ENCODE assay signal across 35 cellular contexts in the genomic region with DNA sequence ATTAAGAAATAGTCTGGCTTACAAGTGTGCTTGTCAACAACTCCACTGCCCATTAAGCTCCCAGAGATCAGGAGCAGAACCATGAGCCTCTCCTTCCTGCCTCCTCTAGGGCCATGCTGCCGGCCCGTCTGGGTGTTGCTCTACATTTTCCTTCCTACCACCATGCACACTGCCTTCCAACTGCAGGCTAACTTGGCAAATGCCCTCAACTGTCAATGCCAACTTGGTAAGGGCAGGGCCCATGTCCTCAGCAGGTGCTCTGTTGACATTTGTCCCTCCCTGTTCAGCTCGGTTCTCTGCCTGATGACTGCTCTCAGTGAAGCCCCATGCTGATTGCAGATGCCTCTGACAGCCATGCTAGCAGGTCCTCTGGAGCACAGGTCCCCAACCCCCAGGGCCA.
"Had no signal": no experiment of that assay in that cellular context is flagged by ENCODE, and none has a peak within 500 bp of the region (broad histone marks: within the 10 kb centered on the region; RNA-seq: fewer than 3 reads in every experiment).

No MANE protein-coding gene starts in this region.

- H3K9me3 Mint-ChIP-seq: activated B cell treated with CpG ODN at 0.5 μM for 24 hours; activated CD4-positive, alpha-beta memory T cell treated with anti-CD3 and anti-CD28 coated beads for 36 hours; activated naive CD4-positive, alpha-beta T cell treated with anti-CD3 and anti-CD28 coated beads for 36 hours; activated naive CD4-positive, alpha-beta T cell treated with anti-CD3 and anti-CD28 coated beads, Interleukin-2, amount 50 U/mL, for 72 hours; activated T-cell treated with anti-CD3 and anti-CD28 coated beads, Interleukin-2, amount 50 U/mL, for 4 hours; activated T-helper 1 cell treated with anti-CD3 and anti-CD28 coated beads, Interleukin-12 subunit alpha, Interleukin-12 subunit beta, Interleukin-2, Interleukin-4 antibody, amounts not matched to agents 30 ng/mL and 10 ng/mL and 1 ng/mL, durations not matched to agents 14 hours and 24 hours and 36 hours; T-helper 1 cell treated with Interleukin-12 subunit alpha and Interleukin-12 subunit beta and Interleukin-4 antibody, amounts not matched to agents 30 μg/mL and 1 μg/mL, for 36 hours had no signal

- DNase-seq: activated B cell treated with CpG ODN at 0.5 μM for 24 hours; activated CD4-positive, alpha-beta memory T cell treated with anti-CD3 and anti-CD28 coated beads for 36 hours; activated CD4-positive, alpha-beta T cell treated with anti-CD3 and anti-CD28 coated beads for 4 hours; activated CD4-positive, alpha-beta T cell treated with anti-CD3 and anti-CD28 coated beads, Interleukin-2, amount 50 U/mL, for 1 hour; activated CD4-positive, CD25-positive, alpha-beta regulatory T cell treated with anti-CD3 and anti-CD28 coated beads, Interleukin-2, amount 50 U/mL, for 72 hours; activated CD8-positive, alpha-beta memory T cell treated with anti-CD3 and anti-CD28 coated beads, Interleukin-2, amount 50 U/mL, for 4 hours; activated gamma-delta T cell treated with Interleukin-2 at 50 U/mL for 16 hours; activated naive CD4-positive, alpha-beta T cell treated with anti-CD3 and anti-CD28 coated beads for 36 hours; activated T-cell treated with anti-CD3 and anti-CD28 coated beads for 4 hours; activated T-cell treated with anti-CD3 and anti-CD28 coated beads, Interleukin-2, amount 50 U/mL, for 4 hours; adrenal gland; Kasumi-1; KG1; MG63; MV-4-11; NCI-H1092; NCI-H1417; NCI-H146; NCI-H187; NCI-H2029 treated with DMSO at 0.1 percent for 48 hours; NCI-H2107; NCI-H2171; NCI-H2227 treated with DMSO at 0.1 percent for 48 hours; NCI-H510A treated with DMSO at 0.1 percent for 48 hours; NCI-H526 treated with DMSO at 0.1 percent for 48 hours; NK-92 treated with Interleukin-12 subunit alpha and Interleukin-12 subunit beta, amount 100 ng/mL, for 24 hours; PC-3; Peyer's patch; RPMI8226 had no signal

- H3K4me1 Mint-ChIP-seq: activated B cell treated with CpG ODN at 0.5 μM for 24 hours had no signal

- H3K27ac Mint-ChIP-seq: activated B cell treated with CpG ODN at 0.5 μM for 24 hours; activated CD4-positive, alpha-beta memory T cell treated with anti-CD3 and anti-CD28 coated beads for 36 hours; activated naive CD4-positive, alpha-beta T cell treated with anti-CD3 and anti-CD28 coated beads for 36 hours; activated naive CD4-positive, alpha-beta T cell treated with anti-CD3 and anti-CD28 coated beads, Interleukin-2, amount 50 U/mL, for 72 hours; activated T-helper 1 cell treated with anti-CD3 and anti-CD28 coated beads, Interleukin-12 subunit alpha, Interleukin-12 subunit beta, Interleukin-2, Interleukin-4 antibody, amounts not matched to agents 30 ng/mL and 10 ng/mL and 1 ng/mL, durations not matched to agents 14 hours and 24 hours and 36 hours; T-helper 1 cell treated with Interleukin-12 subunit alpha and Interleukin-12 subunit beta and Interleukin-4 antibody, amounts not matched to agents 30 μg/mL and 1 μg/mL, for 36 hours had no signal

- H3K36me3 ChIP-seq: adrenal gland, breast epithelium, MG63, Peyer's patch had no signal

- H3K4me3 Mint-ChIP-seq: activated B cell treated with CpG ODN at 0.5 μM for 24 hours; activated CD4-positive, alpha-beta memory T cell treated with anti-CD3 and anti-CD28 coated beads for 36 hours; activated naive CD4-positive, alpha-beta T cell treated with anti-CD3 and anti-CD28 coated beads for 36 hours; activated T-cell treated with anti-CD3 and anti-CD28 coated beads, Interleukin-2, amount 50 U/mL, for 4 hours; activated T-helper 1 cell treated with anti-CD3 and anti-CD28 coated beads, Interleukin-12 subunit alpha, Interleukin-12 subunit beta, Interleukin-2, Interleukin-4 antibody, amounts not matched to agents 30 ng/mL and 10 ng/mL and 1 ng/mL, durations not matched to agents 14 hours and 24 hours and 36 hours; T-helper 1 cell treated with Interleukin-12 subunit alpha and Interleukin-12 subunit beta and Interleukin-4 antibody, amounts not matched to agents 30 μg/mL and 1 μg/mL, for 36 hours had no signal

- H3K9me3 ChIP-seq: adrenal gland, body of pancreas, breast epithelium, MG63, Peyer's patch had no signal

- H3K27me3 ChIP-seq: adrenal gland, body of pancreas, breast epithelium, MG63, Peyer's patch had no signal

- H3K36me3 Mint-ChIP-seq: activated CD4-positive, alpha-beta memory T cell treated with anti-CD3 and anti-CD28 coated beads for 36 hours; activated naive CD4-positive, alpha-beta T cell treated with anti-CD3 and anti-CD28 coated beads, Interleukin-2, amount 50 U/mL, for 72 hours had no signal

- H3K4me3 ChIP-seq: adrenal gland, body of pancreas, breast epithelium, MG63, Peyer's patch had no signal

- ATAC-seq: activated naive CD4-positive, alpha-beta T cell treated with anti-CD3 and anti-CD28 coated beads, Interleukin-2, amount 50 U/mL, for 72 hours; activated T-cell treated with anti-CD3 and anti-CD28 coated beads, Interleukin-2, amount 50 U/mL, for 4 hours; body of pancreas; PC-3 had no signal

- H3K27ac ChIP-seq: adrenal gland, body of pancreas, breast epithelium, Peyer's patch, VCaP had no signal

- H3K4me1 ChIP-seq: adrenal gland, breast epithelium, Peyer's patch had no signal
